1 cellular context compared by ENCODE assay signal in genomic region chr5:91150636-91151035, GRCh38.
TF ChIP-seq lines count a peak whose summit lies in the region.

No MANE protein-coding gene starts in this region.

TF ChIP-seq in HCT116, 20 proteins besides CTCF, POLR2A, EP300 and RAD21 (continued from another document):
- TF ChIP-seq ATF3 (IDR thresholded peaks at IDR 0.05) (no peak), EZH2phosphoT487 (IDR thresholded peaks at IDR 0.05; ENCODE audit: borderline replicate concordance) (no peak), SP1 (IDR thresholded peaks at IDR 0.05; ENCODE audit: low read depth) (no peak), YY1 (IDR thresholded peaks at IDR 0.05; ENCODE audit: extremely low read depth, insufficient replicate concordance, low read depth, low read length) (no peak), POLR2AphosphoS5 (IDR thresholded peaks at IDR 0.05; ENCODE audit: low read depth, low read length) (no peak), EZH2 (IDR thresholded peaks at IDR 0.05) (no peak), CEBPB (IDR thresholded peaks at IDR 0.05; ENCODE audit: low read depth) (no peak), SRF (IDR thresholded peaks at IDR 0.05; ENCODE audit: low read depth) (no peak), JUND (IDR thresholded peaks at IDR 0.05) (no peak), ZFX (IDR thresholded peaks at IDR 0.05) (no peak), FOSL1 (IDR thresholded peaks at IDR 0.05; ENCODE audit: low read depth) (no peak)
